In genomic region chr7:155298288-155298833, GRCh38 we compare ENCODE assay signal across 8 cellular contexts. TPM values are rescaled to one million over a fixed set of nuclear protein-coding genes. Genes with fewer than 3 reads are reported as not detected.
DNase-seq lines count a peak whose midpoint lies in the region; ATAC-seq and TF ChIP-seq lines count a peak whose summit lies in the region.

No MANE protein-coding gene starts in this region.

- peak overlapping the region; percentile 96 for H3K4me3 Mint-ChIP-seq in activated naive CD8-positive, alpha-beta T cell treated with anti-CD3 and anti-CD28 coated beads, Interleukin-2, amount 10 ng/mL, durations not matched to agents 7 days and 5 days

- TF ChIP-seq POLR2A in stomach (IDR thresholded peaks at IDR 0.05), result no peak

- H3K9ac ChIP-seq in iPS-15b (ENCODE audit: low read depth, low read length), result no peak overlapping the region

- H3K36me3 ChIP-seq in iPS-15b (ENCODE audit: control insufficient read depth, insufficient read depth, low read length) (no peaks in the 10 kb centered on the region), stomach (peaks cover 4 to 18% (median 12%) of the 10 kb centered on the region in 4 donors)

- intact Hi-C loops in stomach (cut with DNase I; ENCODE audit: low total_unique reads), result no loop called here

- no peak for TF ChIP-seq CTCF in stomach (IDR thresholded peaks at IDR 0.05)
- no peak for TF ChIP-seq CTCF in omental fat pad (IDR thresholded peaks at IDR 0.05)

- peak overlapping the region; percentile 76 for H3K4me3 ChIP-seq in iPS-15b (ENCODE audit: low read depth, low read length)
- H3K4me3 ChIP-seq in stomach, result peak overlapping the region; percentile 75 to 94 (median 82)

- H3K9me3 Mint-ChIP-seq in activated naive CD8-positive, alpha-beta T cell treated with anti-CD3 and anti-CD28 coated beads, Interleukin-2, amount 10 ng/mL, durations not matched to agents 7 days and 5 days, result peaks cover 1% of the 10 kb centered on the region

- H3K27me3 ChIP-seq in iPS-15b (ENCODE audit: control insufficient read depth, insufficient read depth, low read length), result peaks cover 5% of the 10 kb centered on the region
- no peaks in the 10 kb centered on the region for H3K27me3 ChIP-seq in stomach

- 0 to 1% (median 0%) methylated on average over 22 to 34 of the region's 34 CpGs for WGBS in stomach, 5 donors

- peaks cover 35% of the 10 kb centered on the region for H3K4me1 Mint-ChIP-seq in activated naive CD8-positive, alpha-beta T cell treated with anti-CD3 and anti-CD28 coated beads, Interleukin-2, amount 10 ng/mL, durations not matched to agents 7 days and 5 days

- TF ChIP-seq EP300 in stomach (IDR thresholded peaks at IDR 0.05), result no peak

- peak overlapping the region; percentile 94 to 99 (median 97) for H3K27ac ChIP-seq in stomach

- peak; percentile 50 for DNase-seq in activated CD4-positive, CD25-positive, alpha-beta regulatory T cell treated with anti-CD3 and anti-CD28 coated beads, Interleukin-2, amount 50 U/mL, for 72 hours
- no peak for DNase-seq in activated naive CD8-positive, alpha-beta T cell treated with anti-CD3 and anti-CD28 coated beads, Interleukin-2, amount 10 ng/mL, durations not matched to agents 7 days and 5 days
- DNase-seq in stomach (no peak), omental fat pad (ENCODE audit: low spot score) (no peak), HT-29 (ENCODE audit: low spot score) (no peak)

- H3K4me1 ChIP-seq in iPS-15b (ENCODE audit: control insufficient read depth, insufficient read depth, low read length), result peaks cover 13% of the 10 kb centered on the region
- H3K4me1 ChIP-seq in stomach, result peaks cover 14 to 62% (median 45%) of the 10 kb centered on the region in 4 donors

- peaks cover 6% of the 10 kb centered on the region for H3K27me3 Mint-ChIP-seq in activated naive CD8-positive, alpha-beta T cell treated with anti-CD3 and anti-CD28 coated beads, Interleukin-2, amount 10 ng/mL, durations not matched to agents 7 days and 5 days

- no peak for ATAC-seq in activated CD4-positive, CD25-positive, alpha-beta regulatory T cell treated with anti-CD3 and anti-CD28 coated beads, Interleukin-2, amount 50 U/mL, for 24 hours
- peak; percentile 0 for ATAC-seq in HG03457 (IDR thresholded peaks at IDR 0.05; ENCODE audit: unreplicated experiment)
- no peak for ATAC-seq in activated naive CD8-positive, alpha-beta T cell treated with anti-CD3 and anti-CD28 coated beads, Interleukin-2, amount 10 ng/mL, durations not matched to agents 7 days and 5 days (ENCODE audit: low read depth)
- ATAC-seq in omental fat pad (ENCODE audit: low FRiP score), result no peak

- peaks cover 23% of the 10 kb centered on the region for H3K36me3 Mint-ChIP-seq in activated naive CD8-positive, alpha-beta T cell treated with anti-CD3 and anti-CD28 coated beads, Interleukin-2, amount 10 ng/mL, durations not matched to agents 7 days and 5 days

- peak overlapping the region; percentile 97 for H3K27ac Mint-ChIP-seq in activated naive CD8-positive, alpha-beta T cell treated with anti-CD3 and anti-CD28 coated beads, Interleukin-2, amount 10 ng/mL, durations not matched to agents 7 days and 5 days

- no peaks in the 10 kb centered on the region for H3K9me3 ChIP-seq in iPS-15b (ENCODE audit: control insufficient read depth, insufficient read depth, low read length)
- H3K9me3 ChIP-seq in stomach, result no peaks in the 10 kb centered on the region

- POLR2A ChIA-PET in activated naive CD8-positive, alpha-beta T cell treated with anti-CD3 and anti-CD28 coated beads, Interleukin-2, amount 10 ng/mL, durations not matched to agents 7 days and 5 days (lab: Charles Lee), result interaction anchor here (0.6 to 4.4 kb wide), 16 partner anchors 9 to 466 kb away, joined by 3 to 88 read pairs (median 5); partner anchors contain the start of genes PAXIP1 and RBM33

RNA-seq across cellular contexts. Expression of gene INSIG1, which starts 0.7 kb away (rescaled TPM):
- 10 to 100 TPM; 73.1 to 75.0 TPM for total RNA-seq in activated naive CD8-positive, alpha-beta T cell treated with anti-CD3 and anti-CD28 coated beads, Interleukin-2, amount 10 ng/mL, durations not matched to agents 7 days and 5 days
- total RNA-seq in stomach (10 to 100 TPM in 4 of 5 donors, 1 to 10 TPM in 1; 9.9 to 65.2 (median 42.2) TPM), omental fat pad (100 to 1,000 TPM in 2 of 4 donors, 10 to 100 TPM in 2; 85.6 to 244 (median 107) TPM)
- 10 to 100 TPM; 24.5 to 37.9 (median 30.5) TPM for polyA plus RNA-seq in stomach
- 298 and 318 TPM in 2 replicates for total RNA-seq in HT-29 (2014; rRNA removed; shearing (Covaris generic))
